In genomic region chr17:45277216-45277849, GRCh38 we compare ENCODE assay signal across 9 cellular contexts. TPM values are rescaled to one million over a fixed set of nuclear protein-coding genes. Genes with fewer than 3 reads are reported as not detected.
A peak's percentile ranks its signal among the peaks of the same experiment; 100 is the strongest.
DNase-seq lines count a peak whose midpoint lies in the region; ATAC-seq, FAIRE-seq and TF ChIP-seq lines count a peak whose summit lies in the region.
"Had no signal": no experiment of that assay in that cellular context is flagged by ENCODE, and none has a peak within 500 bp of the region (broad histone marks: within the 10 kb centered on the region; RNA-seq: fewer than 3 reads in every experiment).

No MANE protein-coding gene starts in this region.

- peak; percentile 62 for ATAC-seq in SK-N-SH treated with all-trans-retinoic acid at 6 μM for 48 hours
- peak; percentile 81 to 92 (median 86) for ATAC-seq in pancreas
- ATAC-seq in thoracic aorta (ENCODE audit: insufficient number of reproducible peaks, low FRiP score, low read depth) = no peak
- no peak for ATAC-seq in GM21423 (IDR thresholded peaks at IDR 0.05; ENCODE audit: unreplicated experiment)

- DNase-seq in GM04504 (ENCODE audit: low read depth) (peak; percentile 74), NCI-H128 (lab: John Stamatoyannopoulos, UW; ENCODE audit: unreplicated experiment) (peak; percentile 66), glomerular endothelial cell (ENCODE audit: extremely low read depth, low read depth, low spot score) (peak; percentile 91), pancreas (peak; percentile 91 to 95 (median 95)), thoracic aorta (ENCODE audit: low spot score) (peak; percentile 85)
- peak; percentile 91 for DNase-seq in activated naive CD4-positive, alpha-beta T cell treated with anti-CD3 and anti-CD28 coated beads, Interleukin-2, amount 50 U/mL, for 16 hours

- H3K36me3 ChIP-seq in pancreas (peaks cover 0 to 27% (median 14%) of the 10 kb centered on the region in 3 donors), thoracic aorta (peaks cover 16% of the 10 kb centered on the region)

- intact Hi-C loops in pancreas (cut with DNase I) = loop anchor here in 2 of 3 donors (2.0 to 5.0 kb wide), 3 partner anchors 40 to 110 kb away; partner anchors contain the start of gene MAP3K14 (in 1 of the 2)

- H3K9me3 ChIP-seq in pancreas (no peaks in the 10 kb centered on the region), thoracic aorta (no peaks in the 10 kb centered on the region)

- H3K27ac ChIP-seq in pancreas (peak overlapping the region; percentile 41 to 80 (median 66)), thoracic aorta (peak overlapping the region; percentile 6 to 47)

- 6 to 7% methylated on average over 16 of the region's 16 CpGs for WGBS in pancreas, 2 donors

- peaks cover 10 to 19% (median 14%) of the 10 kb centered on the region in 3 donors for H3K4me1 ChIP-seq in pancreas
- H3K4me1 ChIP-seq in thoracic aorta (ENCODE audit: control insufficient read depth in 1 of 2, low read depth in 2 of 2) = peaks cover 12 to 18% of the 10 kb centered on the region in 2 donors

- TF ChIP-seq CTCF in pancreas (IDR thresholded peaks at IDR 0.05) (peak; percentile 69 to 74 (median 73)), thoracic aorta (IDR thresholded peaks at IDR 0.05) (peak; percentile 81)

- peak; percentile 41 for FAIRE-seq in pancreas (lab: Jason Lieb, UNC)

- no peaks in the 10 kb centered on the region for H3K27me3 ChIP-seq in pancreas
- H3K27me3 ChIP-seq in thoracic aorta (replicated peaks; ENCODE audit: insufficient read depth) = no peaks in the 10 kb centered on the region

- H3K4me3 ChIP-seq in pancreas = peak overlapping the region in 2 of 4 donors; percentile 8 to 13
- H3K4me3 ChIP-seq in thoracic aorta = peak overlapping the region; percentile 61

TF ChIP-seq in SK-N-SH treated with all-trans-retinoic acid at 6 μM for 48 hours, 23 proteins besides CTCF, POLR2A, EP300 and RAD21:
- TF ChIP-seq, protein P1, sequence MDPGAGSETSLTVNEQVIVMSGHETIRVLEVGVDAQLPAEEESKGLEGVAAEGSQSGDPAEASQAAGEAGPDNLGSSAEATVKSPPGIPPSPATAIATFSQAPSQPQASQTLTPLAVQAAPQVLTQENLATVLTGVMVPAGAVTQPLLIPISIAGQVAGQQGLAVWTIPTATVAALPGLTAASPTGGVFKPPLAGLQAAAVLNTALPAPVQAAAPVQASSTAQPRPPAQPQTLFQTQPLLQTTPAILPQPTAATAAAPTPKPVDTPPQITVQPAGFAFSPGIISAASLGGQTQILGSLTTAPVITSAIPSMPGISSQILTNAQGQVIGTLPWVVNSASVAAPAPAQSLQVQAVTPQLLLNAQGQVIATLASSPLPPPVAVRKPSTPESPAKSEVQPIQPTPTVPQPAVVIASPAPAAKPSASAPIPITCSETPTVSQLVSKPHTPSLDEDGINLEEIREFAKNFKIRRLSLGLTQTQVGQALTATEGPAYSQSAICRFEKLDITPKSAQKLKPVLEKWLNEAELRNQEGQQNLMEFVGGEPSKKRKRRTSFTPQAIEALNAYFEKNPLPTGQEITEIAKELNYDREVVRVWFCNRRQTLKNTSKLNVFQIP (CRISPR knock-in tag; IDR thresholded peaks at IDR 0.05; ENCODE audit: borderline replicate concordance, low read depth) = no peak
- TF ChIP-seq ZFP30 (CRISPR knock-in tag; IDR thresholded peaks at IDR 0.05) (no peak), ZC3H10 (CRISPR knock-in tag; IDR thresholded peaks at IDR 0.05) (no peak), PATZ1 (CRISPR knock-in tag; IDR thresholded peaks at IDR 0.05; ENCODE audit: borderline replicate concordance) (no peak), ARNTL (CRISPR knock-in tag; IDR thresholded peaks at IDR 0.05; ENCODE audit: borderline replicate concordance, low read depth) (no peak), CSDC2 (CRISPR knock-in tag; IDR thresholded peaks at IDR 0.05) (no peak), CSRNP3 (CRISPR knock-in tag; IDR thresholded peaks at IDR 0.05) (no peak), GLIS3 (CRISPR knock-in tag; IDR thresholded peaks at IDR 0.05) (no peak), ZNF70 (CRISPR knock-in tag; IDR thresholded peaks at IDR 0.05) (no peak), TOX (CRISPR knock-in tag; IDR thresholded peaks at IDR 0.05; ENCODE audit: borderline replicate concordance) (no peak), PPARA (CRISPR knock-in tag; IDR thresholded peaks at IDR 0.05; ENCODE audit: borderline replicate concordance) (no peak), ZFP3 (CRISPR knock-in tag; IDR thresholded peaks at IDR 0.05) (no peak), CREB5 (CRISPR knock-in tag; IDR thresholded peaks at IDR 0.05; ENCODE audit: low read depth) (no peak), OSR1 (CRISPR knock-in tag; IDR thresholded peaks at IDR 0.05) (no peak), BACH2 (CRISPR knock-in tag; IDR thresholded peaks at IDR 0.05; ENCODE audit: borderline replicate concordance) (no peak), ISL1 (CRISPR knock-in tag; IDR thresholded peaks at IDR 0.05) (no peak)
- TF ChIP-seq, protein P2, sequence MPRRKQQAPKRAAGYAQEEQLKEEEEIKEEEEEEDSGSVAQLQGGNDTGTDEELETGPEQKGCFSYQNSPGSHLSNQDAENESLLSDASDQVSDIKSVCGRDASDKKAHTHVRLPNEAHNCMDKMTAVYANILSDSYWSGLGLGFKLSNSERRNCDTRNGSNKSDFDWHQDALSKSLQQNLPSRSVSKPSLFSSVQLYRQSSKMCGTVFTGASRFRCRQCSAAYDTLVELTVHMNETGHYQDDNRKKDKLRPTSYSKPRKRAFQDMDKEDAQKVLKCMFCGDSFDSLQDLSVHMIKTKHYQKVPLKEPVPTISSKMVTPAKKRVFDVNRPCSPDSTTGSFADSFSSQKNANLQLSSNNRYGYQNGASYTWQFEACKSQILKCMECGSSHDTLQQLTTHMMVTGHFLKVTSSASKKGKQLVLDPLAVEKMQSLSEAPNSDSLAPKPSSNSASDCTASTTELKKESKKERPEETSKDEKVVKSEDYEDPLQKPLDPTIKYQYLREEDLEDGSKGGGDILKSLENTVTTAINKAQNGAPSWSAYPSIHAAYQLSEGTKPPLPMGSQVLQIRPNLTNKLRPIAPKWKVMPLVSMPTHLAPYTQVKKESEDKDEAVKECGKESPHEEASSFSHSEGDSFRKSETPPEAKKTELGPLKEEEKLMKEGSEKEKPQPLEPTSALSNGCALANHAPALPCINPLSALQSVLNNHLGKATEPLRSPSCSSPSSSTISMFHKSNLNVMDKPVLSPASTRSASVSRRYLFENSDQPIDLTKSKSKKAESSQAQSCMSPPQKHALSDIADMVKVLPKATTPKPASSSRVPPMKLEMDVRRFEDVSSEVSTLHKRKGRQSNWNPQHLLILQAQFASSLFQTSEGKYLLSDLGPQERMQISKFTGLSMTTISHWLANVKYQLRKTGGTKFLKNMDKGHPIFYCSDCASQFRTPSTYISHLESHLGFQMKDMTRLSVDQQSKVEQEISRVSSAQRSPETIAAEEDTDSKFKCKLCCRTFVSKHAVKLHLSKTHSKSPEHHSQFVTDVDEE (CRISPR knock-in tag; IDR thresholded peaks at IDR 0.05) = no peak

RNA-seq across cellular contexts. Expression of gene SPATA32, which starts 15.4 kb away (rescaled TPM):
- not detected in 2 replicates for total RNA-seq in glomerular endothelial cell
- total RNA-seq in pancreas = under 1 TPM in 2 of 6 donors, not detected in 4; 0.12 to 0.14 TPM
- polyA plus RNA-seq in pancreas = under 1 TPM; 0.07 to 0.19 TPM
- total RNA-seq in thoracic aorta = not detected
- total RNA-seq: urinary bladder had no signal
- polyA plus RNA-seq: urinary bladder had no signal

RNA-seq across cellular contexts. Expression of gene MAP3K14, which starts 39.5 kb away (rescaled TPM):
- 5.1 and 9.3 TPM in 2 replicates for total RNA-seq in glomerular endothelial cell
- total RNA-seq in pancreas = 10 to 100 TPM in 1 of 6 donors, 1 to 10 TPM in 5; 6.1 to 16.4 (median 7.3) TPM
- 10 to 100 TPM; 13.2 to 16.2 TPM for polyA plus RNA-seq in pancreas
- 10 to 100 TPM; 10.1 to 10.7 TPM for total RNA-seq in thoracic aorta

RNA-seq across cellular contexts. Expression of gene FMNL1, which starts 55.6 kb away (rescaled TPM):
- 3.4 and 4.6 TPM in 2 replicates for total RNA-seq in glomerular endothelial cell
- total RNA-seq in pancreas = 10 to 100 TPM in 2 of 6 donors, 1 to 10 TPM in 4; 1.9 to 22.1 (median 4.6) TPM
- polyA plus RNA-seq in pancreas = 1 to 10 TPM; 5.2 to 7.0 TPM
- 10 to 100 TPM; 31.4 to 37.2 TPM for total RNA-seq in thoracic aorta

Comparison
In these comparisons a context has a peak if more than half of its experiments do, and no peak if none do; other contexts are left out.
1. ATAC-seq: peak in SK-N-SH treated with all-trans-retinoic acid at 6 μM for 48 hours (single experiment) and pancreas (4 of 4); none in thoracic aorta (single experiment) and GM21423 (single experiment).
2. Peak in every context shown above with its lines, with median percentiles within 50 percentile points of each other: DNase-seq.